Comparison of ENCODE assay signal across 19 cellular contexts in genomic region chr4:173696551-173696950, GRCh38.
"Had no signal": no experiment of that assay in that cellular context is flagged by ENCODE, and none has a peak within 500 bp of the region (broad histone marks: within the 10 kb centered on the region; RNA-seq: fewer than 3 reads in every experiment).

No MANE protein-coding gene starts in this region.

- H3K9me3 ChIP-seq: left lung, lower lobe of right lung, sigmoid colon, spleen, thoracic aorta, transverse colon, upper lobe of right lung, uterus had no signal

- H3K27ac ChIP-seq: left lung, lower lobe of right lung, parathyroid adenoma, sigmoid colon, spleen, thoracic aorta, upper lobe of right lung, uterus had no signal

- H3K4me3 ChIP-seq: left lung, lower lobe of right lung, sigmoid colon, spleen, thoracic aorta, transverse colon, upper lobe of right lung, uterus had no signal

- H3K27me3 ChIP-seq: left lung, sigmoid colon, spleen, transverse colon, upper lobe of right lung, uterus had no signal

- H3K36me3 Mint-ChIP-seq: natural killer cell; stimulated activated naive B cell treated with anti-CD40 and anti-IgM and Interleukin-4, amounts not matched to agents 10 μg/mL and 1 μg/mL and 100 μg/mL, for 72 hours had no signal

- H3K9ac ChIP-seq: parathyroid adenoma had no signal

- H3K79me2 ChIP-seq: parathyroid adenoma had no signal

- H3K4me1 ChIP-seq: left lung, lower lobe of right lung, parathyroid adenoma, spleen, upper lobe of right lung, uterus had no signal

- FAIRE-seq: endometrium, frontal cortex, keratinocyte had no signal

- H3K27me3 Mint-ChIP-seq: effector memory CD8-positive, alpha-beta T cell; progenitor cell of endocrine pancreas; stimulated activated naive B cell treated with anti-CD40 and anti-IgM and Interleukin-4, amounts not matched to agents 10 μg/mL and 1 μg/mL and 100 μg/mL, for 72 hours; stimulated activated naive CD8-positive, alpha-beta T cell treated with anti-CD3 and anti-CD28 coated beads, Interleukin-15, Interleukin-2, amounts not matched to agents 100 ng/mL and 50 ng/mL, for 24 hours had no signal

- H3K4me1 Mint-ChIP-seq: natural killer cell; stimulated activated naive B cell treated with anti-CD40 and anti-IgM and Interleukin-4, amounts not matched to agents 10 μg/mL and 1 μg/mL and 100 μg/mL, for 72 hours had no signal

- H3K9me3 Mint-ChIP-seq: stimulated activated naive B cell treated with anti-CD40 and anti-IgM and Interleukin-4, amounts not matched to agents 10 μg/mL and 1 μg/mL and 100 μg/mL, for 72 hours had no signal

- H2AFZ ChIP-seq: parathyroid adenoma had no signal

- H3K27ac Mint-ChIP-seq: effector memory CD8-positive, alpha-beta T cell; natural killer cell; progenitor cell of endocrine pancreas; stimulated activated naive B cell treated with anti-CD40 and anti-IgM and Interleukin-4, amounts not matched to agents 10 μg/mL and 1 μg/mL and 100 μg/mL, for 72 hours; stimulated activated naive CD8-positive, alpha-beta T cell treated with anti-CD3 and anti-CD28 coated beads, Interleukin-15, Interleukin-2, amounts not matched to agents 100 ng/mL and 50 ng/mL, for 24 hours had no signal

- DNase-seq: cortex of kidney; effector memory CD8-positive, alpha-beta T cell; left lung; lower lobe of right lung; natural killer cell; sigmoid colon; spleen; stimulated activated CD4-positive, alpha-beta T cell treated with anti-CD3 and anti-CD28 coated beads, Interleukin-2, amount 100 ng/mL, for 48 hours; stimulated activated naive B cell treated with anti-CD40 and anti-IgM and Interleukin-4, amounts not matched to agents 10 μg/mL and 1 μg/mL and 100 μg/mL, for 72 hours; transverse colon; upper lobe of right lung; uterus had no signal

- H3K36me3 ChIP-seq: left lung, lower lobe of right lung, sigmoid colon, spleen, thoracic aorta, transverse colon, upper lobe of right lung, uterus had no signal

- ATAC-seq: effector memory CD8-positive, alpha-beta T cell; left lung; lower lobe of right lung; natural killer cell; stimulated activated naive B cell treated with anti-CD40 and anti-IgM and Interleukin-4, amounts not matched to agents 10 μg/mL and 1 μg/mL and 100 μg/mL, for 72 hours; upper lobe of right lung had no signal

- H3K4me3 Mint-ChIP-seq: effector memory CD8-positive, alpha-beta T cell; natural killer cell; stimulated activated naive B cell treated with anti-CD40 and anti-IgM and Interleukin-4, amounts not matched to agents 10 μg/mL and 1 μg/mL and 100 μg/mL, for 72 hours; stimulated activated naive CD8-positive, alpha-beta T cell treated with anti-CD3 and anti-CD28 coated beads, Interleukin-15, Interleukin-2, amounts not matched to agents 100 ng/mL and 50 ng/mL, for 24 hours had no signal
